In the genomic region with DNA sequence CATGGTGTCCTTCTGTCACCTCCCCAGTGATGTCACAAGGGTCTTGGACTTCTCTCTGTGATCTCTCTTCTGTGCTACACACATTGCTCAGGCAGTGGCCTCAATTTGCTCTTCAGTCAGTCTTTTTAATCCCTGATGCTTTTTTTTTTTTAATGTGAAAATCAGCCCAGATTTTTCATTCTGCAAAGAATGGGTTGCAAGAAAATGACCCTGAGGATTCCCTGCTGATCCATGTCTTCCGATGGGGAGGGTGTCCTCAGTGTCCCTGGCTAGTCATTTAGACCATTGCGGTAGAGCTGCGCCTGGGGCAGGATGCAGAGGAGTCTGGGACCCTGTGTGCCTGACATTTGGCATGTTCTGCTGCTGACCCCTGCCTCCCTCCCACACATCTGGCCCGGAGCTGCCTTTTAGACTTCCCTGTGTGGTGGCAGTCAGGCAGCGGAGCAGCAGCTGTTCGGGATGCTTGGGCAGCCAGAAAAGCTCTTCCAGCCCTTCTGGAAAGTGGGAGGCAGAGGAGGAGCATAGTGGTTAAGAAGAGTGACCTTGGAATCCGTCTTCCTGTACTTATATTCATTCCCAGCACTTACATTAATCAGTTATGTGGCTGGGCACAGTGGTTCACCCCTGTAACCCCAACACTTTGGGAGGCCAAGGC, we compare ENCODE assay signal across 21 cellular contexts. TPM values are rescaled to one million over a fixed set of nuclear protein-coding genes. Genes with fewer than 3 reads are reported as not detected.
A peak's percentile ranks its signal among the peaks of the same experiment; 100 is the strongest.
DNase-seq lines count a peak whose midpoint lies in the region; ATAC-seq and TF ChIP-seq lines count a peak whose summit lies in the region.
"Had no signal": no experiment of that assay in that cellular context is flagged by ENCODE, and none has a peak within 500 bp of the region (broad histone marks: within the 10 kb centered on the region; RNA-seq: fewer than 3 reads in every experiment).

No MANE protein-coding gene starts in this region.

- H3K36me3 ChIP-seq in esophagus (ENCODE audit: control insufficient read depth in 2 of 2, insufficient read depth in 2 of 2, low read length in 1 of 2) (peaks cover 3 to 20% of the 10 kb centered on the region in 2 donors), spleen (peaks cover 0 to 18% (median 0%) of the 10 kb centered on the region in 6 donors)

- H3K9me3 ChIP-seq in esophagus (ENCODE audit: control insufficient read depth in 2 of 2, insufficient read depth in 1 of 2, low read depth in 1 of 2, low read length in 1 of 2) (no peaks in the 10 kb centered on the region), spleen (no peaks in the 10 kb centered on the region)

- ATAC-seq in foreskin keratinocyte = no peak
- no peak for ATAC-seq in HG02642 (IDR thresholded peaks at IDR 0.05; ENCODE audit: poor library complexity, unreplicated experiment)
- ATAC-seq: stimulated activated naive B cell treated with anti-CD40 and anti-IgM and Interleukin-4, amounts not matched to agents 10 μg/mL and 1 μg/mL and 100 μg/mL, for 72 hours had no signal

- no peak for TF ChIP-seq POLR2A in spleen (IDR thresholded peaks at IDR 0.05)

- intact Hi-C loops in spleen (cut with DNase I; ENCODE audit: low total_unique reads) = no loop called here

- H3K27ac ChIP-seq in esophagus (ENCODE audit: low read depth in 2 of 2, low read length in 1 of 2) = peak overlapping the region; percentile 3 to 70
- H3K27ac ChIP-seq in spleen = peak overlapping the region in 1 of 8 donors; percentile 11
- H3K27ac ChIP-seq in foreskin keratinocyte = no peak overlapping the region
- H3K27ac ChIP-seq: HL-60 had no signal

- H3K4me3 ChIP-seq in esophagus (ENCODE audit: low read depth in 1 of 2, low read length in 2 of 2) (no peak overlapping the region), spleen (no peak overlapping the region)

- no peak for TF ChIP-seq CTCF in spleen (IDR thresholded peaks at IDR 0.05 in 8 of 11, conservative IDR thresholded peaks at IDR 0.05 in 3 of 11)
- no peak for TF ChIP-seq CTCF in foreskin keratinocyte (conservative IDR thresholded peaks at IDR 0.05)

- H3K4me1 ChIP-seq in esophagus (ENCODE audit: control insufficient read depth in 2 of 2, insufficient read depth in 2 of 2, low read length in 1 of 2) (peaks cover 9 to 38% of the 10 kb centered on the region in 2 donors), spleen (peaks cover 0 to 17% (median 7%) of the 10 kb centered on the region in 6 donors), foreskin keratinocyte (no peaks in the 10 kb centered on the region)

- 60 to 68% methylated on average over 7 of the region's 7 CpGs for WGBS in esophagus, 2 donors
- 66 to 78% (median 70%) methylated on average over 7 of the region's 7 CpGs for WGBS in spleen, 5 donors

- H3K27me3 ChIP-seq in esophagus (ENCODE audit: control insufficient read depth in 1 of 2, insufficient read depth in 2 of 2, low read length in 2 of 2) (no peaks in the 10 kb centered on the region), spleen (replicated peaks in 1 of 7) (no peaks in the 10 kb centered on the region), foreskin keratinocyte (no peaks in the 10 kb centered on the region)

- DNase-seq in DMS 273 (lab: John Stamatoyannopoulos, UW; ENCODE audit: unreplicated experiment) (peak; percentile 13), DMS 273 treated with DMSO at 0.1 percent for 48 hours (lab: John Stamatoyannopoulos, UW) (no peak), myocyte (ENCODE audit: low read depth) (peak; percentile 84), spleen (peak; percentile 76), retina (no peak), foreskin keratinocyte (no peak)
- DNase-seq: 8988T; activated CD4-positive, alpha-beta T cell treated with anti-CD3 and anti-CD28 coated beads, Interleukin-2, amount 50 U/mL, for 48 hours; activated naive CD4-positive, alpha-beta T cell treated with anti-CD3 and anti-CD28 coated beads, Interleukin-2, amount 10 ng/mL, durations not matched to agents 7 days and 5 days; activated T-cell treated with anti-CD3 and anti-CD28 coated beads, Interleukin-2, amount 50 U/mL, for 1 hour; GOT3; islet precursor cell; KBM-7; midbrain; NCI-H1048; NCI-H69; nucleus accumbens; stimulated activated naive B cell treated with anti-CD40 and anti-IgM and Interleukin-4, amounts not matched to agents 10 μg/mL and 1 μg/mL and 100 μg/mL, for 72 hours had no signal

RNA-seq across cellular contexts. Expression of gene GPT2, which starts 12.3 kb away (rescaled TPM):
- polyA plus RNA-seq in esophagus = 10 to 100 TPM; 53.8 to 65.8 TPM
- total RNA-seq in myocyte = 17.0 and 22.1 TPM in 2 replicates
- polyA plus RNA-seq in myocyte (2012) = 30.1 TPM
- total RNA-seq in spleen = 1 to 10 TPM; 3.1 to 9.2 (median 4.9) TPM
- 1 to 10 TPM; 4.6 to 6.0 (median 6.0) TPM for polyA plus RNA-seq in spleen
- total RNA-seq in foreskin keratinocyte = 15.0 and 23.4 TPM in 2 replicates
- 11.2 and 15.9 TPM in 2 replicates for polyA plus RNA-seq in foreskin keratinocyte

Comparison
In these comparisons a context has a peak if more than half of its experiments do, and no peak if none do; other contexts are left out.
1. DNase-seq: peak in DMS 273 (single experiment), myocyte (single experiment) and spleen (single experiment); none in DMS 273 treated with DMSO at 0.1 percent for 48 hours (single experiment), retina (single experiment) and foreskin keratinocyte (0 of 2).